Comparison of ENCODE assay signal across 22 cellular contexts in the genomic region with DNA sequence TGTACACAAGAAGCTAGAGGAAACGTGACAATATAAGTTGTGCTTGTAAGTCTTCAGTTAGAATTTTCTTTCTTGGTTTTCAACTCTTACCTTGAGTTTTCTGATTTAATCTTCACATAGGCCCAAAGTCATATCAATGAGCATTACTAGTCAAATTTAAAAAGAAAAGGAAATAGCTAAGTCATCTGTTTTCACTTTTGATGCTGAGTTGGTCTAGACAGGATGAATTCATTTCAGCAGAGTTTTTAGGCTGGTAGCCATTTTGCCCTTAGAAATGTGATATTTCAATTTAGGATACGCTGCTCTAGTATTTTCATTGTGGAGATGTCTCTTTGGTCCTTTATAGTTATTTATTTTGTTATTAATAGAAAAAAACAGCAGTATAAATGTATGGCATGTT.
"Had no signal": no experiment of that assay in that cellular context is flagged by ENCODE, and none has a peak within 500 bp of the region (broad histone marks: within the 10 kb centered on the region; RNA-seq: fewer than 3 reads in every experiment).

No MANE protein-coding gene starts in this region.

- H3K9me3 Mint-ChIP-seq: activated T-cell treated with anti-CD3 and anti-CD28 coated beads, Interleukin-2, amount 50 U/mL, for 24 hours; activated T-helper 17 cell treated with anti-CD3 and anti-CD28 coated beads, Interleukin-2, amount 50 U/mL, for 72 hours; central memory CD8-positive, alpha-beta T cell had no signal

- H3K27ac Mint-ChIP-seq: activated naive CD8-positive, alpha-beta T cell; activated T-cell treated with anti-CD3 and anti-CD28 coated beads, Interleukin-2, amount 50 U/mL, for 24 hours; activated T-helper 17 cell treated with anti-CD3 and anti-CD28 coated beads, Interleukin-2, amount 50 U/mL, for 72 hours; T-helper 2 cell treated with Interferon-gamma antibody and Interleukin-4, amounts not matched to agents 5 μg/mL and 100 μg/mL, for 36 hours had no signal

- H3K27ac ChIP-seq: breast epithelium, heart right ventricle, parathyroid adenoma, thoracic aorta, upper lobe of left lung, VCaP had no signal

- H3K9ac ChIP-seq: parathyroid adenoma had no signal

- H3K4me3 ChIP-seq: breast epithelium, heart right ventricle, lung, thoracic aorta, upper lobe of left lung had no signal

- H3K36me3 Mint-ChIP-seq: naive B cell had no signal

- H3K27me3 ChIP-seq: breast epithelium, heart right ventricle, upper lobe of left lung had no signal

- H3K79me2 ChIP-seq: parathyroid adenoma had no signal

- H3K9me3 ChIP-seq: breast epithelium, heart right ventricle, thoracic aorta, upper lobe of left lung had no signal

- H3K36me3 ChIP-seq: breast epithelium, heart right ventricle, thoracic aorta, upper lobe of left lung had no signal

- H2AFZ ChIP-seq: parathyroid adenoma had no signal

- ATAC-seq: activated T-helper 17 cell treated with anti-CD3 and anti-CD28 coated beads, Interleukin-2, amount 50 U/mL, for 72 hours; esophagus mucosa; heart right ventricle; left lobe of liver; right cardiac atrium had no signal

- DNase-seq: activated CD4-positive, alpha-beta T cell treated with anti-CD3 and anti-CD28 coated beads for 1 hour; activated T-cell treated with anti-CD3 and anti-CD28 coated beads, Interleukin-2, amount 50 U/mL, for 24 hours; amniotic stem cell; effector memory CD4-positive, alpha-beta T cell; heart right ventricle; naive B cell; nucleus accumbens; right cardiac atrium; stimulated activated CD4-positive, alpha-beta T cell treated with anti-CD3 and anti-CD28 coated beads, Interleukin-4, amount 100 ng/mL, for 24 hours; stimulated activated naive CD4-positive, alpha-beta T cell treated with Interleukin-2 at 50 U/mL for 16 hours; upper lobe of left lung had no signal

- H3K4me1 ChIP-seq: breast epithelium, heart right ventricle, parathyroid adenoma, upper lobe of left lung had no signal
